Comparison of ENCODE assay signal across 8 cellular contexts in genomic region chr12:121626087-121626852, GRCh38. TPM values are rescaled to one million over a fixed set of nuclear protein-coding genes. Genes with fewer than 3 reads are reported as not detected.
DNase-seq lines count a peak whose midpoint lies in the region; ATAC-seq and TF ChIP-seq lines count a peak whose summit lies in the region.

TSS of gene ORAI1 (plus strand) at chr12:121626530.

- ATAC-seq in GM21576 (IDR thresholded peaks at IDR 0.05; ENCODE audit: unreplicated experiment): peak; percentile 52

- peak; percentile 78 for DNase-seq in DMS153 (lab: John Stamatoyannopoulos, UW)
- peak; percentile 96 for DNase-seq in KBM-7
- peak; percentile 66 to 97 for DNase-seq in PC-9
- peak; percentile 99 for DNase-seq in activated T-cell treated with anti-CD3 and anti-CD28 coated beads, Interleukin-2, amount 50 U/mL, for 1 hour
- DNase-seq in epithelial cell of proximal tubule (ENCODE audit: low read depth): no peak
- peak; percentile 99 for DNase-seq in stimulated activated CD8-positive, alpha-beta memory T cell treated with anti-CD3 and anti-CD28 coated beads, Interleukin-4, amount 100 ng/mL, for 48 hours

- intact Hi-C loops in PC-9 (cut with micrococcal nuclease; ENCODE audit: unreplicated experiment): loop anchor here (2.0 to 5.0 kb wide), 5 partner anchors 44 to 169 kb away; partner anchors contain the start of gene KDM2B

- peak within 1 kb of the TSS; percentile 92 for H3K4me3 ChIP-seq in PC-9
- H3K4me3 ChIP-seq in epithelial cell of proximal tubule (ENCODE audit: low read depth, low read length): peak within 1 kb of the TSS; percentile 65
- peak within 1 kb of the TSS; percentile 60 for H3K4me3 ChIP-seq in mucosa of stomach (ENCODE audit: low read length)

- POLR2A ChIA-PET in PC-9 (lab: Charles Lee; ENCODE audit: unreplicated experiment): interaction anchor here (0.6 kb wide), 4 partner anchors 9 to 274 kb away, joined by 3 to 12 read pairs (median 6); partner anchors contain the start of gene ANAPC5

- H3K27me3 ChIP-seq in PC-9 (ENCODE audit: insufficient read depth, low read depth) (no peaks in the 10 kb centered on the region), mucosa of stomach (ENCODE audit: control insufficient read depth, insufficient read depth, low read length) (no peaks in the 10 kb centered on the region)

- in situ Hi-C loops in KBM-7 (cut with MboI; ENCODE audit: low pct_unique_long_range_greater_than_20kb, low sequenced_read_pairs): no loop called here

- TF ChIP-seq CTCF in PC-9 (conservative IDR thresholded peaks at IDR 0.05) (no peak), epithelial cell of proximal tubule (conservative IDR thresholded peaks at IDR 0.05; ENCODE audit: low read depth, low read length) (no peak)

- peak within 1 kb of the TSS; percentile 97 for H3K4me2 ChIP-seq in PC-9

- CTCF ChIA-PET in PC-9 (lab: Charles Lee): interaction anchor here (0.7 to 1.3 kb wide), 2 partner anchors 42 to 61 kb away, joined by 3 read pairs; no protein-coding TSS in a partner anchor

- BruUV-seq in PC-9 (replicated peaks; lab: Mats Ljungman, UMichigan): no TSS peak

- peak within 1 kb of the TSS; percentile 79 for H3K9ac ChIP-seq in mucosa of stomach (ENCODE audit: low read length)

- H3F3A ChIP-seq in PC-9 (ENCODE audit: insufficient read depth, low read depth): peaks cover 19% of the 10 kb centered on the region

- H3K9me2 ChIP-seq in PC-9 (ENCODE audit: insufficient read depth): no peaks in the 10 kb centered on the region

- peak within 1 kb of the TSS; percentile 96 for H2AFZ ChIP-seq in PC-9

- peak within 1 kb of the TSS; percentile 44 for H3K27ac ChIP-seq in PC-9

- peaks cover 29% of the 10 kb centered on the region for H3K4me1 ChIP-seq in PC-9 (replicated peaks; ENCODE audit: insufficient read depth)
- H3K4me1 ChIP-seq in mucosa of stomach (ENCODE audit: control insufficient read depth, insufficient read depth, low read length): peaks cover 27% of the 10 kb centered on the region

- no peaks in the 10 kb centered on the region for H3K9me3 ChIP-seq in PC-9 (ENCODE audit: insufficient read depth, low read depth)
- H3K9me3 ChIP-seq in mucosa of stomach (ENCODE audit: control insufficient read depth, low read length): no peaks in the 10 kb centered on the region

- H3K79me2 ChIP-seq in PC-9 (ENCODE audit: low read depth): peaks cover 38% of the 10 kb centered on the region

- H3K36me3 ChIP-seq in PC-9 (ENCODE audit: low read depth) (peaks cover 4% of the 10 kb centered on the region; the same call in 1 of the 2 replicates), mucosa of stomach (ENCODE audit: control insufficient read depth, insufficient read depth, low read length) (no peaks in the 10 kb centered on the region)

- H4K20me1 ChIP-seq in PC-9 (ENCODE audit: insufficient read depth): no peaks in the 10 kb centered on the region

RNA-seq across cellular contexts. Expression of gene ORAI1, which starts in this region (rescaled TPM):
- 25.6 and 28.1 TPM in 2 replicates for total RNA-seq in PC-9 (2021)
- total RNA-seq in epithelial cell of proximal tubule: 19.4 and 20.1 TPM in 2 replicates
